In genomic region chr9:19232830-19233194, GRCh38 we compare ENCODE assay signal across 8 cellular contexts. TPM values are rescaled to one million over a fixed set of nuclear protein-coding genes. Genes with fewer than 3 reads are reported as not detected.
DNase-seq lines count a peak whose midpoint lies in the region; ATAC-seq and TF ChIP-seq lines count a peak whose summit lies in the region.

No MANE protein-coding gene starts in this region.

- DNase-seq in AG10803 (ENCODE audit: low read depth), result peak; percentile 33
- peak; percentile 13 for DNase-seq in RPMI7951 (ENCODE audit: low read depth)
- DNase-seq in SK-N-DZ (ENCODE audit: low spot score), result no peak
- DNase-seq in COLO829 (ENCODE audit: low spot score), result no peak
- no peak for DNase-seq in NCI-H2171 (lab: John Stamatoyannopoulos, UW)

- peaks cover 17% of the 10 kb centered on the region for H3K4me1 ChIP-seq in iPS-18a (ENCODE audit: control insufficient read depth, low read depth, low read length)

- peak; percentile 25 for ATAC-seq in GM21515 (IDR thresholded peaks at IDR 0.05; ENCODE audit: unreplicated experiment)
- ATAC-seq in GM19324 (IDR thresholded peaks at IDR 0.05; ENCODE audit: low FRiP score, unreplicated experiment), result no peak

- TF ChIP-seq CTCF in AG10803 (conservative IDR thresholded peaks at IDR 0.05; ENCODE audit: low read length), result 0 out of 2 replicates have a peak, but pooled peaks have one; percentile 11

- H3K27me3 ChIP-seq in iPS-18a (ENCODE audit: control insufficient read depth, insufficient read depth, low read length), result no peaks in the 10 kb centered on the region

- no peak overlapping the region for H3K27ac ChIP-seq in iPS-18a (ENCODE audit: low read length)

- H3K36me3 ChIP-seq in iPS-18a (ENCODE audit: control insufficient read depth, low read depth, low read length), result no peaks in the 10 kb centered on the region

- H3K9ac ChIP-seq in iPS-18a (ENCODE audit: low read length), result no peak overlapping the region

- H3K4me3 ChIP-seq in AG10803 (ENCODE audit: low read length) (peak overlapping the region; percentile 78), iPS-18a (ENCODE audit: low read length) (peak overlapping the region; percentile 82)

- no peaks in the 10 kb centered on the region for H3K9me3 ChIP-seq in iPS-18a (ENCODE audit: control insufficient read depth, low read depth, low read length)

RNA-seq across cellular contexts. Expression of gene DENND4C, which starts 2.3 kb away (rescaled TPM):
- total RNA-seq in RPMI7951 (2014; rRNA removed; shearing (Covaris generic)), result 33.5 and 65.4 TPM in 2 replicates
- 15.4 and 19.6 TPM in 2 replicates for polyA plus RNA-seq in SK-N-DZ (2014; cell fraction: cytosol; rRNA removed)
- polyA plus RNA-seq in SK-N-DZ (2014; cell fraction: nucleus; rRNA removed), result 16.6 and 24.5 TPM in 2 replicates

Comparison
In these comparisons a context has a peak if more than half of its experiments do, and no peak if none do; other contexts are left out.
1. DNase-seq: peak in AG10803 (single experiment) and RPMI7951 (single experiment); none in SK-N-DZ (single experiment), COLO829 (single experiment) and NCI-H2171 (single experiment).